In the genomic region with DNA sequence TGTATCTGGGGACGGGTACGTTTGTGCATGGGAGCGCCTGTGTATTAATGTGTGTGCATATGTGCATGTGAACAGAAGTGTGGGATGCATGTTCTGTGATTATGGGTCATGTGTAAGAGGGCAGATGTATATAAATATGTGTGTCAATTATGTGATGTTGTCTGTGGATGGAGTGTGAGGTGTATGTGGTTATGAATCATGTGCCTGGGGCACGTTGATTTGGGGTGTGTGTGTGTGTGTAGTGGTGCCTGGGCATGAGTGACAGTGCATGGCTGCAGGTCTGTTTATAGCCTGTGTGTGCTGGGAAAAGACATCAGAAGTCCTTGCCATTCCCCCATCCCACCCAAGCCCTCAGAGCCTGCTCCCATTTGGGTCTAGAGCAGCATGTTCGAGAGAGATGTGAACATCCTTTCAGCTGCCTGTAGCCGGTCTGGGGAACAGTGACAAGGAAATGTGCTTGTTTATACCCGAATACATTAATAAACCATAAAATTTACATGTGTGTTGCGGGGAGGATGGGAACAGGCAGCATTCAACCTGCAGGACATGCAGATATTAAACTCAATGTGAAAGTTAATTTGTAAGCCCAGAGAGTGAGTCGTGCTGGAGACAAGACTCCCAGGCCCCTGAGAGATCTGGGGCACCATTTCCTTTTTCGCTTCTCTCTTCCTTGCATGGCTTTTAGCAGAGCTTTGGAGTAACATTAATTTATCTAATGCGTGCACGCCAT, we compare ENCODE assay signal across 23 cellular contexts.
A peak's percentile ranks its signal among the peaks of the same experiment; 100 is the strongest.
DNase-seq lines count a peak whose midpoint lies in the region; ATAC-seq, FAIRE-seq and TF ChIP-seq lines count a peak whose summit lies in the region.
"Had no signal": no experiment of that assay in that cellular context is flagged by ENCODE, and none has a peak within 500 bp of the region (broad histone marks: within the 10 kb centered on the region; RNA-seq: fewer than 3 reads in every experiment).

No MANE protein-coding gene starts in this region.

- CTCF ChIA-PET in naive thymus-derived CD4-positive, alpha-beta T cell (lab: Charles Lee) = no interaction called here
- CTCF ChIA-PET in A673 (lab: Charles Lee) = no interaction called here

- H3K4me1 ChIP-seq in naive thymus-derived CD4-positive, alpha-beta T cell (ENCODE audit: control insufficient read depth in 2 of 2, insufficient read depth in 2 of 2, low read length in 2 of 2) = no peaks in the 10 kb centered on the region
- H3K4me1 ChIP-seq in small intestine (ENCODE audit: control insufficient read depth in 2 of 2, insufficient read depth in 1 of 2, low read depth in 1 of 2, low read length in 1 of 2) (no peaks in the 10 kb centered on the region), A673 (ENCODE audit: insufficient read depth, low read length, poor library complexity, severe bottlenecking) (no peaks in the 10 kb centered on the region)
- H3K4me1 ChIP-seq: vagina had no signal

- H3K27me3 Mint-ChIP-seq in naive thymus-derived CD4-positive, alpha-beta T cell = peaks cover 4 to 23% (median 13%) of the 10 kb centered on the region in 5 donors

- no peak for FAIRE-seq in small intestine (lab: Jason Lieb, UNC)
- FAIRE-seq: TTC549 had no signal

- H3K4me3 ChIP-seq in GM12865 (ENCODE audit: low read depth, low read length) (no peak overlapping the region), small intestine (ENCODE audit: low read depth in 1 of 2, low read length in 2 of 2) (no peak overlapping the region), A673 (ENCODE audit: low read depth, low read length, poor library complexity, severe bottlenecking) (no peak overlapping the region)
- no peak overlapping the region for H3K4me3 ChIP-seq in naive thymus-derived CD4-positive, alpha-beta T cell (ENCODE audit: low read length)
- H3K4me3 ChIP-seq: vagina had no signal

- intact Hi-C loops in naive thymus-derived CD4-positive, alpha-beta T cell (cut with micrococcal nuclease) = no loop called here
- intact Hi-C loops in A673 (cut with micrococcal nuclease; ENCODE audit: unreplicated experiment) = no loop called here

- no peak overlapping the region for H3K4me3 Mint-ChIP-seq in naive thymus-derived CD4-positive, alpha-beta T cell
- H3K4me3 Mint-ChIP-seq: activated CD4-positive, alpha-beta T cell treated with anti-CD3 and anti-CD28 coated beads for 36 hours; activated naive CD8-positive, alpha-beta T cell; activated T-helper 1 cell treated with anti-CD3 and anti-CD28 coated beads, Interleukin-12 subunit alpha, Interleukin-12 subunit beta, Interleukin-2, Interleukin-4 antibody, amounts not matched to agents 30 ng/mL and 10 ng/mL and 1 ng/mL, durations not matched to agents 14 hours and 24 hours and 36 hours; CD4-positive, alpha-beta memory T cell; nephron progenitor cell had no signal

- POLR2A ChIA-PET in naive thymus-derived CD4-positive, alpha-beta T cell (lab: Charles Lee) = no interaction called here
- POLR2A ChIA-PET in A673 (lab: Charles Lee; ENCODE audit: low non-redundant PET) = no interaction called here

- DNase-seq in GM12865 (ENCODE audit: low read depth) (peak; percentile 45), GM20000 (ENCODE audit: low spot score) (peak; percentile 49), NCI-H526 treated with DMSO at 0.1 percent for 48 hours (lab: John Stamatoyannopoulos, UW) (peak; percentile 72), kidney tubule cell (ENCODE audit: low spot score) (peak; percentile 37), small intestine (no peak), A673 (ENCODE audit: low spot score) (no peak), NCI-H510A (lab: John Stamatoyannopoulos, UW) (no peak)
- DNase-seq in naive thymus-derived CD4-positive, alpha-beta T cell = no peak
- DNase-seq: activated CD4-positive, alpha-beta T cell treated with anti-CD3 and anti-CD28 coated beads for 36 hours; CD4-positive, alpha-beta memory T cell; DMS53; effector memory CD4-positive, alpha-beta T cell; midbrain; NCI-H146; nephron progenitor cell; Right ventricle myocardium superior; stimulated activated CD4-positive, alpha-beta T cell treated with anti-CD3 and anti-CD28 coated beads, Interleukin-4, amount 100 ng/mL, for 4 hours; substantia nigra had no signal

- BruUV-seq in A673 (replicated peaks; lab: Mats Ljungman, UMichigan) = no TSS peak

- H3K36me3 ChIP-seq in naive thymus-derived CD4-positive, alpha-beta T cell (ENCODE audit: control insufficient read depth in 2 of 3, insufficient read depth in 3 of 3, low read length in 3 of 3) = no peaks in the 10 kb centered on the region
- H3K36me3 ChIP-seq in small intestine (ENCODE audit: control insufficient read depth in 2 of 2, insufficient read depth in 2 of 2, low read length in 2 of 2) (no peaks in the 10 kb centered on the region), A673 (ENCODE audit: insufficient read depth, low read length, poor library complexity, severe bottlenecking) (no peaks in the 10 kb centered on the region)
- H3K36me3 ChIP-seq: vagina had no signal

- no peak overlapping the region for H3K27ac Mint-ChIP-seq in naive thymus-derived CD4-positive, alpha-beta T cell
- H3K27ac Mint-ChIP-seq: activated CD4-positive, alpha-beta T cell treated with anti-CD3 and anti-CD28 coated beads for 36 hours; activated naive CD8-positive, alpha-beta T cell; activated T-helper 1 cell treated with anti-CD3 and anti-CD28 coated beads, Interleukin-12 subunit alpha, Interleukin-12 subunit beta, Interleukin-2, Interleukin-4 antibody, amounts not matched to agents 30 ng/mL and 10 ng/mL and 1 ng/mL, durations not matched to agents 14 hours and 24 hours and 36 hours; CD4-positive, alpha-beta memory T cell; nephron progenitor cell had no signal

- TF ChIP-seq CTCF in GM12865 (IDR thresholded peaks at IDR 0.05; ENCODE audit: insufficient read depth, low read depth, low read length, missing control alignments) = no peak
- no peak for TF ChIP-seq CTCF in GM20000 (IDR thresholded peaks at IDR 0.05; ENCODE audit: extremely low read depth, missing control alignments)
- TF ChIP-seq CTCF in A673 (conservative IDR thresholded peaks at IDR 0.05; ENCODE audit: low read depth, low read length) = no peak

- H3K36me3 Mint-ChIP-seq in naive thymus-derived CD4-positive, alpha-beta T cell = no peaks in the 10 kb centered on the region
- H3K36me3 Mint-ChIP-seq: activated naive CD8-positive, alpha-beta T cell; CD4-positive, alpha-beta memory T cell had no signal

- no peak overlapping the region for H3K27ac ChIP-seq in naive thymus-derived CD4-positive, alpha-beta T cell (ENCODE audit: low read depth, low read length)
- no peak overlapping the region for H3K27ac ChIP-seq in small intestine (ENCODE audit: low read depth in 1 of 2, low read length in 1 of 2)
- H3K27ac ChIP-seq in A673 (ENCODE audit: low read depth, low read length, poor library complexity, severe bottlenecking) = no peak overlapping the region
- H3K27ac ChIP-seq: vagina had no signal

- H3K4me1 Mint-ChIP-seq in naive thymus-derived CD4-positive, alpha-beta T cell = peaks cover 0 to 2% (median 0%) of the 10 kb centered on the region in 7 donors
- H3K4me1 Mint-ChIP-seq: activated CD4-positive, alpha-beta T cell treated with anti-CD3 and anti-CD28 coated beads for 36 hours; CD4-positive, alpha-beta memory T cell had no signal

- no peak for ATAC-seq in naive thymus-derived CD4-positive, alpha-beta T cell
- ATAC-seq: activated CD4-positive, alpha-beta T cell treated with anti-CD3 and anti-CD28 coated beads for 36 hours; left lobe of liver had no signal

- no peaks in the 10 kb centered on the region for H3K9me3 Mint-ChIP-seq in naive thymus-derived CD4-positive, alpha-beta T cell
- H3K9me3 Mint-ChIP-seq: activated T-helper 1 cell treated with anti-CD3 and anti-CD28 coated beads, Interleukin-12 subunit alpha, Interleukin-12 subunit beta, Interleukin-2, Interleukin-4 antibody, amounts not matched to agents 30 ng/mL and 10 ng/mL and 1 ng/mL, durations not matched to agents 14 hours and 24 hours and 36 hours; nephron progenitor cell had no signal

- no peaks in the 10 kb centered on the region for H3K9me3 ChIP-seq in naive thymus-derived CD4-positive, alpha-beta T cell (ENCODE audit: control insufficient read depth in 2 of 3, low read length in 3 of 3)
- H3K9me3 ChIP-seq in small intestine (ENCODE audit: control insufficient read depth, low read depth) (no peaks in the 10 kb centered on the region), A673 (ENCODE audit: low read depth, low read length, poor library complexity, severe bottlenecking) (no peaks in the 10 kb centered on the region)
- H3K9me3 ChIP-seq: vagina had no signal

- WGBS in small intestine, 3 donors = 67 to 75% (median 69%) methylated on average over 12 of the region's 12 CpGs

- H3K27me3 ChIP-seq in naive thymus-derived CD4-positive, alpha-beta T cell (ENCODE audit: control insufficient read depth in 2 of 2, insufficient read depth in 2 of 2, low read length in 2 of 2) = no peaks in the 10 kb centered on the region
- H3K27me3 ChIP-seq in small intestine (ENCODE audit: control insufficient read depth in 2 of 2, insufficient read depth in 2 of 2, low read length in 2 of 2) (no peaks in the 10 kb centered on the region), A673 (replicated peaks; ENCODE audit: insufficient read depth, low read depth, low read length, poor library complexity) (no peaks in the 10 kb centered on the region)
- H3K27me3 ChIP-seq: vagina had no signal

Comparison
In these comparisons a context has a peak if more than half of its experiments do, and no peak if none do; other contexts are left out.
1. DNase-seq: peak in GM12865 (single experiment), GM20000 (single experiment), NCI-H526 treated with DMSO at 0.1 percent for 48 hours (single experiment) and kidney tubule cell (single experiment); none in naive thymus-derived CD4-positive, alpha-beta T cell (0 of 9), small intestine (single experiment), A673 (single experiment) and NCI-H510A (single experiment).